15 cellular contexts compared by ENCODE assay signal in the genomic region with DNA sequence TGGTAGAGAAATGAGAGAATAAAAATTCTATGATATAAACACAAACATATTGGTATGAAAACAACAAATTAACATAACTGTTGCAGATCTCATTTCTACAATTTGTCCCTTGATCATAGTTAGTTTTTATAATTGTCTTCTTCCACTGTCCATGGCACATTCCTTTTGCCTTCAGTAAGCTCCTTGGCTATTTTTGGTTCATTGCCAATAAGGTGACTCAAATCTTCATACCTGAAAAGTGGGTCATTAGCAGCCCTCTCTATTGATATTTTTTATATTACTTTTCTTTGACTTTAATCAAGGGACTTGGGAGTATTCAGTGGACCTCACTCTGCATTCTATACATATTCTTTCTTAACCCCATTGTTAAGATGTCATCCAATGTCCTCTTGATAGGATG.
DNase-seq lines count a peak whose midpoint lies in the region; FAIRE-seq and TF ChIP-seq lines count a peak whose summit lies in the region.
"Had no signal": no experiment of that assay in that cellular context is flagged by ENCODE, and none has a peak within 500 bp of the region (broad histone marks: within the 10 kb centered on the region; RNA-seq: fewer than 3 reads in every experiment).

No MANE protein-coding gene starts in this region.

- H3K27me3 ChIP-seq in vagina (no peaks in the 10 kb centered on the region), tibial artery (no peaks in the 10 kb centered on the region)

- H3K9me3 ChIP-seq in vagina (no peaks in the 10 kb centered on the region), tibial artery (peaks cover 0 to 12% (median 0%) of the 10 kb centered on the region in 3 donors)

- DNase-seq in HS-27A (ENCODE audit: low read depth) (peak; percentile 5), RKO (ENCODE audit: low spot score) (peak; percentile 11), fibroblast of mammary gland (ENCODE audit: low read depth) (peak; percentile 2), urothelium cell line (ENCODE audit: low spot score) (peak; percentile 41), DMS114 treated with DMSO at 0.1 percent for 48 hours (lab: John Stamatoyannopoulos, UW; ENCODE audit: unreplicated experiment) (no peak), vagina (ENCODE audit: extremely low spot score in 2 of 2) (no peak), tibial artery (no peak)
- DNase-seq: COR-L47, HCEC 1CT, NCI-H1436 treated with DMSO at 0.1 percent for 48 hours, NCI-H2081, NCI-H510A treated with DMSO at 0.1 percent for 48 hours, NCI-H82 had no signal

- H3K36me3 ChIP-seq in vagina (no peaks in the 10 kb centered on the region), tibial artery (no peaks in the 10 kb centered on the region)

- no peak for TF ChIP-seq CTCF in fibroblast of mammary gland (conservative IDR thresholded peaks at IDR 0.05; ENCODE audit: control insufficient read depth, insufficient read depth, low read depth, low read length)
- no peak for TF ChIP-seq CTCF in vagina (IDR thresholded peaks at IDR 0.05)
- no peak for TF ChIP-seq CTCF in tibial artery (IDR thresholded peaks at IDR 0.05)

- intact Hi-C loops in vagina (cut with DNase I): no loop called here
- intact Hi-C loops in tibial artery (cut with DNase I; ENCODE audit: low total_unique reads): no loop called here

- no peaks in the 10 kb centered on the region for H3K4me1 ChIP-seq in vagina
- H3K4me1 ChIP-seq in tibial artery: no peaks in the 10 kb centered on the region

- TF ChIP-seq POLR2A in vagina (IDR thresholded peaks at IDR 0.05): no peak

- H3K4me3 ChIP-seq in fibroblast of mammary gland (ENCODE audit: control insufficient read depth, low read depth, low read length): no peak overlapping the region
- H3K4me3 ChIP-seq in vagina: no peak overlapping the region
- no peak overlapping the region for H3K4me3 ChIP-seq in tibial artery
- H3K4me3 ChIP-seq: PC-9 had no signal

- H3K27ac ChIP-seq in vagina (no peak overlapping the region), tibial artery (no peak overlapping the region)
- H3K27ac ChIP-seq: PC-9 had no signal

- FAIRE-seq in urothelium cell line (lab: Jason Lieb, UNC): no peak
- FAIRE-seq: G401.6 had no signal

Comparison
In these comparisons a context has a peak if more than half of its experiments do, and no peak if none do; other contexts are left out.
1. DNase-seq: peak in HS-27A (single experiment), RKO (single experiment), fibroblast of mammary gland (single experiment) and urothelium cell line (single experiment); none in DMS114 treated with DMSO at 0.1 percent for 48 hours (single experiment), vagina (0 of 2) and tibial artery (0 of 2).